2 cellular contexts compared by ENCODE assay signal in the genomic region with DNA sequence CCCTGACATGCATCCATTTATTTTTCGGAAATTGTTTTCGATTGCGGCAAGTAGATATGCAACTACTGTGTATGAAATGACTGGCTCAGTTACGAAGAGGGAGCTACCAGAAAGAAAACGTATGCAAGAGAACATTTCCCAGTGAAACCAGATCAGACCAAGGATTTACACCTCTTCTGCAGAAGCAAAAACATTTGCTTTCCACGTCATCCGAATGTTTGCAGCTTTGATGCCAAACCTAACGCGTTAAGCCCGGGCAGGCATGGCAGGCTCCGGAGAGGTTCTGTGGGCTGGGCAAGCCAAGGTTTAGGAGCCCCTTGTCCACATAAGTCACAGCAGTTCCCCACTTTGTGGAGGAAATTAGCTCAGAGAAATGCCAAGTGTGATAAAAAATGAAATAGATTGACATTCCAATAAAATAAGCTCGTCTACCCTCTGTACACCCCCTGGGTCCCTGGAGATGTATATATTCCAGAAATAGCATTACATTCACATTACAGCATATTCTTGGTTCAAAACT.
TF ChIP-seq lines count a peak whose summit lies in the region.

No MANE protein-coding gene starts in this region.

TF ChIP-seq in A549, 52 proteins besides CTCF, POLR2A, EP300 and RAD21:
- TF ChIP-seq SMC3 (IDR thresholded peaks at IDR 0.05), result no peak

TF ChIP-seq in WTC11, 78 proteins besides CTCF, POLR2A, EP300 and RAD21:
- TF ChIP-seq NR3C1 (CRISPR knock-in tag; conservative IDR thresholded peaks at IDR 0.05; ENCODE audit: low read depth), result no peak
TF ChIP-seq in WTC11: peak in this region for 0.
